Comparison of ENCODE assay signal across 30 cellular contexts in the genomic region with DNA sequence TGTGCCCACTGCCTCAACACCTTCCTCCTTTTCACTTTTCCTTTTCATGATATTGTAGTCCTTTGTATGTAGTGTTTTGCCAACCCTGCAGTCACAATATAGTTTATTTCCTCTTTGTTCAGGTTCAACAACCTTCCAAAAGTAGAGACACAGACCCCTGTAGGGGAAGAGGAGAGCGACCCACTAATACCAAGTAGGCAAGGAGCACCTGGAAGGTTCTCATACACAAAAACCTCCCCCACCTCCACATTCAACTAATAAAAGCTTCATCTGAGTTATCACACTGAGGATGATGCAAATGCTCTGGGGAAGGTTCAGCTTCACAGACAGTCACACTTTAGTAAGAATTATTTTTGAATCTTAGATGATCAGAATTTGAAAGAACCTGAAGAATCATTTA. TPM values are rescaled to one million over a fixed set of nuclear protein-coding genes. Genes with fewer than 3 reads are reported as not detected.
"Had no signal": no experiment of that assay in that cellular context is flagged by ENCODE, and none has a peak within 500 bp of the region (broad histone marks: within the 10 kb centered on the region; RNA-seq: fewer than 3 reads in every experiment).

No MANE protein-coding gene starts in this region.

- H3K27ac Mint-ChIP-seq: activated CD8-positive, alpha-beta T cell treated with anti-CD3 and anti-CD28 coated beads, Interleukin-2, amount 10 ng/mL, durations not matched to agents 7 days and 5 days; activated naive CD4-positive, alpha-beta T cell treated with anti-CD3 and anti-CD28 coated beads, Interleukin-2, amount 50 U/mL, for 72 hours; brain; dendritic cell treated with granulocyte-macrophage colony-stimulating factor and Interleukin-4, amounts not matched to agents 40 ng/mL and 50 ng/mL, for 4 days; mesothelial cell of epicardium; T-cell; T-helper 2 cell treated with Interferon-gamma antibody and Interleukin-4, amounts not matched to agents 5 μg/mL and 100 μg/mL, for 36 hours had no signal

- H3K4me2 ChIP-seq: hepatocyte had no signal

- H3K36me3 ChIP-seq: left lung, thyroid gland, upper lobe of right lung, WERI-Rb-1 had no signal

- ATAC-seq: activated CD8-positive, alpha-beta T cell treated with anti-CD3 and anti-CD28 coated beads, Interleukin-2, amount 10 ng/mL, durations not matched to agents 7 days and 5 days; activated naive CD4-positive, alpha-beta T cell treated with anti-CD3 and anti-CD28 coated beads, Interleukin-2, amount 50 U/mL, for 72 hours; left lung; sciatic nerve; T-cell; upper lobe of right lung had no signal

- H3K4me3 Mint-ChIP-seq: activated CD8-positive, alpha-beta T cell treated with anti-CD3 and anti-CD28 coated beads, Interleukin-2, amount 10 ng/mL, durations not matched to agents 7 days and 5 days; brain; dendritic cell treated with granulocyte-macrophage colony-stimulating factor and Interleukin-4, amounts not matched to agents 40 ng/mL and 50 ng/mL, for 4 days; mesothelial cell of epicardium; nephron progenitor cell; T-cell; T-helper 2 cell treated with Interferon-gamma antibody and Interleukin-4, amounts not matched to agents 5 μg/mL and 100 μg/mL, for 36 hours had no signal

- H2AFZ ChIP-seq: hepatocyte had no signal

- H3K79me2 ChIP-seq: hepatocyte had no signal

- H3K27me3 Mint-ChIP-seq: dendritic cell treated with granulocyte-macrophage colony-stimulating factor and Interleukin-4, amounts not matched to agents 40 ng/mL and 50 ng/mL, for 4 days had no signal

- H3K27ac ChIP-seq: hepatocyte, left lung, thyroid gland, upper lobe of right lung, WERI-Rb-1 had no signal

- H3K4me3 ChIP-seq: hepatocyte, left lung, thyroid gland, upper lobe of right lung had no signal

- DNase-seq: activated CD4-positive, alpha-beta T cell treated with anti-CD3 and anti-CD28 coated beads for 1 hour; activated CD4-positive, alpha-beta T cell treated with anti-CD3 and anti-CD28 coated beads, Interleukin-2, amount 50 U/mL, for 1 hour; activated CD8-positive, alpha-beta T cell treated with anti-CD3 and anti-CD28 coated beads, Interleukin-2, amount 10 ng/mL, durations not matched to agents 7 days and 5 days; aorta; caudate nucleus; effector CD8-positive, alpha-beta T cell; foreskin melanocyte; glutamatergic neuron; kidney glomerular epithelial cell; left lung; nephron progenitor cell; nucleus accumbens; small intestine; stimulated activated CD4-positive, alpha-beta T cell treated with anti-CD3 and anti-CD28 coated beads, Interleukin-15, amount 100 ng/mL, for 24 hours; stimulated activated CD4-positive, alpha-beta T cell treated with anti-CD3 and anti-CD28 coated beads, Interleukin-2, amount 100 ng/mL, for 48 hours; stimulated activated CD8-positive, alpha-beta memory T cell treated with anti-CD3 and anti-CD28 coated beads, Interleukin-4, amount 100 ng/mL, for 48 hours; stimulated activated naive CD4-positive, alpha-beta T cell treated with Interleukin-2 at 50 U/mL for 16 hours; substantia nigra; T-cell; thyroid gland; upper lobe of right lung; WERI-Rb-1 had no signal

- H3K9me3 ChIP-seq: left lung, thyroid gland, upper lobe of right lung had no signal

- H3K9me3 Mint-ChIP-seq: dendritic cell treated with granulocyte-macrophage colony-stimulating factor and Interleukin-4, amounts not matched to agents 40 ng/mL and 50 ng/mL, for 4 days; T-helper 2 cell treated with Interferon-gamma antibody and Interleukin-4, amounts not matched to agents 5 μg/mL and 100 μg/mL, for 36 hours had no signal

- H3K27me3 ChIP-seq: left lung, thyroid gland, upper lobe of right lung had no signal

- H3K36me3 Mint-ChIP-seq: activated naive CD4-positive, alpha-beta T cell treated with anti-CD3 and anti-CD28 coated beads, Interleukin-2, amount 50 U/mL, for 72 hours; brain; mesothelial cell of epicardium had no signal

RNA-seq across cellular contexts. Expression of gene PIK3AP1, which starts 41.6 kb away (rescaled TPM):
- total RNA-seq: lung microvascular endothelial cell had no signal
